Comparison of ENCODE assay signal across 20 cellular contexts in genomic region chr6:88442731-88443130, GRCh38.
DNase-seq lines count a peak whose midpoint lies in the region; ATAC-seq, FAIRE-seq and TF ChIP-seq lines count a peak whose summit lies in the region.
"Had no signal": no experiment of that assay in that cellular context is flagged by ENCODE, and none has a peak within 500 bp of the region (broad histone marks: within the 10 kb centered on the region; RNA-seq: fewer than 3 reads in every experiment).

No MANE protein-coding gene starts in this region.

- no peak overlapping the region for H3K9ac ChIP-seq in GM12878 (ENCODE audit: control insufficient read depth, insufficient read depth, low read length)
- H3K9ac ChIP-seq in mammary epithelial cell (ENCODE audit: insufficient read depth, low read length), result no peak overlapping the region

- dilution Hi-C loops in mammary epithelial cell (cut with HindIII; ENCODE audit: low sequenced_read_pairs), result no loop called here

- H3K4me1 Mint-ChIP-seq in progenitor cell of endocrine pancreas (ENCODE audit: low read depth), result no peaks in the 10 kb centered on the region
- H3K4me1 Mint-ChIP-seq: T-helper 17 cell had no signal

- H3K79me2 ChIP-seq in GM12878 (ENCODE audit: control insufficient read depth, insufficient read depth, low read length) (no peaks in the 10 kb centered on the region), mammary epithelial cell (ENCODE audit: insufficient read depth, low read length) (no peaks in the 10 kb centered on the region)

- no TSS peak for BruUV-seq in GM12878 (replicated peaks; lab: Mats Ljungman, UMichigan)
- no TSS peak for BruUV-seq in mammary epithelial cell (replicated peaks; lab: Mats Ljungman, UMichigan)

- no peak for TF ChIP-seq RAD21 in GM12878 (IDR thresholded peaks at IDR 0.05; ENCODE audit: insufficient read depth, low read depth, low read length)

- H2AFZ ChIP-seq in GM12878 (ENCODE audit: control insufficient read depth, low read depth, low read length) (no peak overlapping the region), mammary epithelial cell (ENCODE audit: low read depth, low read length) (no peak overlapping the region)

- TF ChIP-seq POLR2A in NB4 (IDR thresholded peaks at IDR 0.05; ENCODE audit: extremely low read depth, insufficient read length) (no peak), GM12878 (IDR thresholded peaks at IDR 0.05; ENCODE audit: low read depth, low read length) (no peak)

- CTCF ChIA-PET in GM12878 (lab: Yijun Ruan, JAX) (interaction anchor here (0.6 to 1.0 kb wide), 2 partner anchors 182 to 262 kb away, joined by 3 read pairs; no protein-coding TSS in a partner anchor), mammary epithelial cell (lab: Charles Lee; ENCODE audit: low non-redundant PET) (no interaction called here)

- POLR2A ChIA-PET in GM12878 (lab: Charles Lee), result interaction anchor here (0.6 kb wide), 1 partner anchor 1121 kb away, joined by 4 read pairs; no protein-coding TSS in a partner anchor

- H3K4me1 ChIP-seq in GM12878 (ENCODE audit: control insufficient read depth, insufficient read depth, low read length) (peaks cover 7% of the 10 kb centered on the region; the same call in 1 of the 2 replicates), mammary epithelial cell (ENCODE audit: insufficient read depth, low read length) (no peaks in the 10 kb centered on the region)
- H3K4me1 ChIP-seq: BE2C had no signal

- H3K36me3 ChIP-seq in GM12878 (ENCODE audit: control insufficient read depth in 2 of 2, insufficient read depth in 2 of 2, low read length in 1 of 2) (no peaks in the 10 kb centered on the region), mammary epithelial cell (ENCODE audit: insufficient read depth, low read length) (no peaks in the 10 kb centered on the region)
- H3K36me3 ChIP-seq: BE2C had no signal

- no peak overlapping the region for H3K27ac ChIP-seq in GM12878 (ENCODE audit: control insufficient read depth, insufficient read depth)
- no peak overlapping the region for H3K27ac ChIP-seq in mammary epithelial cell (ENCODE audit: insufficient read depth, low read depth, low read length)

- TF ChIP-seq EP300 in GM12878 (IDR thresholded peaks at IDR 0.05; ENCODE audit: borderline replicate concordance in 1 of 2, control insufficient read depth in 1 of 2, low read depth in 2 of 2, low read length in 2 of 2), result no peak

- RAD21 ChIA-PET in GM12878 (lab: Charles Lee; ENCODE audit: unreplicated experiment), result interaction anchor here (1.6 to 3.4 kb wide), 3 partner anchors 14 to 199 kb away, joined by 5 to 25 read pairs (median 6); no protein-coding TSS in a partner anchor

- H3K27ac Mint-ChIP-seq in progenitor cell of endocrine pancreas, result no peak overlapping the region
- H3K27ac Mint-ChIP-seq: CD4-positive, alpha-beta T cell; T-helper 17 cell had no signal

- in situ Hi-C loops in GM12878 (cut with MboI) (no loop called here), mammary epithelial cell (cut with MboI; ENCODE audit: low sequenced_read_pairs in 2 of 2) (no loop called here)

- SMC1A ChIA-PET in GM12878 (lab: Charles Lee; ENCODE audit: uncharacterized antibody, unreplicated experiment), result interaction anchor here (0.6 to 2.4 kb wide), 4 partner anchors 10 to 290 kb away, joined by 4 to 18 read pairs (median 4); no protein-coding TSS in a partner anchor

- no peak overlapping the region for H3K4me2 ChIP-seq in GM12878 (ENCODE audit: control insufficient read depth, insufficient read depth)
- no peak overlapping the region for H3K4me2 ChIP-seq in mammary epithelial cell (ENCODE audit: insufficient read depth, low read depth, low read length)

- no peak overlapping the region for H3K4me3 ChIP-seq in NB4 (ENCODE audit: low read depth, low read length)
- H3K4me3 ChIP-seq in GM12878, result no peak overlapping the region
- no peak overlapping the region for H3K4me3 ChIP-seq in mammary epithelial cell (replicated peaks in 1 of 3; ENCODE audit: insufficient read depth in 1 of 3, low read depth in 2 of 3, low read length in 3 of 3)

- H3K36me3 Mint-ChIP-seq in progenitor cell of endocrine pancreas (ENCODE audit: insufficient read depth), result no peaks in the 10 kb centered on the region

- H3K4me3 Mint-ChIP-seq in progenitor cell of endocrine pancreas (ENCODE audit: low read depth), result no peak overlapping the region
- H3K4me3 Mint-ChIP-seq: CD4-positive, alpha-beta T cell; T-helper 17 cell had no signal

- H3K9me3 Mint-ChIP-seq in progenitor cell of endocrine pancreas (ENCODE audit: low read depth), result peaks cover 4% of the 10 kb centered on the region

- no peaks in the 10 kb centered on the region for H3K27me3 ChIP-seq in GM12878 (replicated peaks in 1 of 2; ENCODE audit: control insufficient read depth in 2 of 2, insufficient read depth in 2 of 2, low read length in 1 of 2)
- no peaks in the 10 kb centered on the region for H3K27me3 ChIP-seq in mammary epithelial cell (ENCODE audit: insufficient read depth, low read length)
- H3K27me3 ChIP-seq: BE2C had no signal

- no peak for TF ChIP-seq CTCF in NB4 (IDR thresholded peaks at IDR 0.05; ENCODE audit: low read depth, low read length)
- no peak for TF ChIP-seq CTCF in GM12878 (IDR thresholded peaks at IDR 0.05 in 2 of 3, conservative IDR thresholded peaks at IDR 0.05 in 1 of 3; ENCODE audit: control insufficient read depth in 2 of 3, extremely low read depth in 1 of 3, insufficient read depth in 1 of 3, low read depth in 3 of 3, low read length in 3 of 3)
- TF ChIP-seq CTCF in mammary epithelial cell (conservative IDR thresholded peaks at IDR 0.05 in 1 of 2, IDR thresholded peaks at IDR 0.05 in 1 of 2; ENCODE audit: extremely low read depth in 1 of 2, insufficient read depth in 1 of 2, low read depth in 1 of 2, low read length in 2 of 2), result no peak
- no peak for TF ChIP-seq CTCF in progenitor cell of endocrine pancreas (IDR thresholded peaks at IDR 0.05; ENCODE audit: unreplicated experiment)

- peak; percentile 38 for DNase-seq in CD1c-positive myeloid dendritic cell (ENCODE audit: extremely low spot score)
- DNase-seq in NB4 (ENCODE audit: low read depth), result peak; percentile 34
- DNase-seq in GM12878 (ENCODE audit: low read depth, low spot score), result no peak
- no peak for DNase-seq in mammary epithelial cell
- no peak for DNase-seq in progenitor cell of endocrine pancreas (ENCODE audit: low spot score, unreplicated experiment)
- DNase-seq: BE2C; CD4-positive, alpha-beta T cell; COR-L47; DMS79 treated with DMSO at 0.1 percent for 48 hours; KBM-7; NCI-H1417 treated with DMSO at 0.1 percent for 48 hours; NCI-H187; NCI-H446; NCI-H526; SW 1271; T-helper 17 cell had no signal

- no peaks in the 10 kb centered on the region for H4K20me1 ChIP-seq in GM12878 (ENCODE audit: control insufficient read depth, insufficient read depth)
- no peaks in the 10 kb centered on the region for H4K20me1 ChIP-seq in mammary epithelial cell (ENCODE audit: insufficient read depth, low read length)

- no peaks in the 10 kb centered on the region for H3K9me3 ChIP-seq in GM12878 (replicated peaks; ENCODE audit: control insufficient read depth, insufficient read depth, low read length)
- no peaks in the 10 kb centered on the region for H3K9me3 ChIP-seq in mammary epithelial cell (replicated peaks; ENCODE audit: insufficient read depth, low read length)
- H3K9me3 ChIP-seq: BE2C had no signal

- no peaks in the 10 kb centered on the region for H3K27me3 Mint-ChIP-seq in progenitor cell of endocrine pancreas
- H3K27me3 Mint-ChIP-seq: CD4-positive, alpha-beta T cell had no signal

- FAIRE-seq in GM12878 (lab: Jason Lieb, UNC), result no peak

- WGBS in GM12878 (ENCODE audit: insufficient coverage, insufficient replicate concordance, low lambda C conversion rate, missing lambda C conversion rate), result 81% methylated on average over 4 of the region's 4 CpGs
- 48% methylated on average over 4 of the region's 4 CpGs for WGBS in mammary epithelial cell (ENCODE audit: low coverage, missing lambda C conversion rate)

- ATAC-seq in GM18511 (IDR thresholded peaks at IDR 0.05; ENCODE audit: unreplicated experiment), result peak; percentile 23
- ATAC-seq in GM12878, result peak; percentile 39; the same call in 2 of the 3 replicates
- ATAC-seq in HG02884 (IDR thresholded peaks at IDR 0.05; ENCODE audit: unreplicated experiment), result no peak
- no peak for ATAC-seq in GM19397 (IDR thresholded peaks at IDR 0.05; ENCODE audit: unreplicated experiment)
- ATAC-seq: Panc1, T-helper 17 cell had no signal

- intact Hi-C loops in GM12878 (cut with micrococcal nuclease; ENCODE audit: unreplicated experiment), result loop anchor here (5.0 kb wide), 1 partner anchor 50 kb away; no protein-coding TSS in a partner anchor
- intact Hi-C loops in mammary epithelial cell (cut with micrococcal nuclease), result no loop called here

TF ChIP-seq in GM12878, 131 proteins besides CTCF, POLR2A, EP300 and RAD21:
- TF ChIP-seq NFXL1 (IDR thresholded peaks at IDR 0.05; ENCODE audit: borderline replicate concordance) (no peak), BCL3 (IDR thresholded peaks at IDR 0.05; ENCODE audit: borderline replicate concordance, insufficient read depth, low read depth, low read length, poor library complexity, severe bottlenecking) (no peak), HCFC1 (IDR thresholded peaks at IDR 0.05; ENCODE audit: low read length) (no peak), PAX5 (IDR thresholded peaks at IDR 0.05; ENCODE audit: borderline replicate concordance, low read depth, low read length) (no peak), MTA2 (IDR thresholded peaks at IDR 0.05; ENCODE audit: low read depth) (no peak), CHD2 (IDR thresholded peaks at IDR 0.05; ENCODE audit: borderline replicate concordance, low read depth, low read length) (no peak), CHD1 (IDR thresholded peaks at IDR 0.05; ENCODE audit: low read depth, low read length) (no peak), SREBF2 (IDR thresholded peaks at IDR 0.05; ENCODE audit: low read length) (no peak), MEF2A (IDR thresholded peaks at IDR 0.05; ENCODE audit: insufficient read depth, low read depth, low read length) (no peak), EED (IDR thresholded peaks at IDR 0.05; ENCODE audit: low read depth) (no peak), TCF3 (IDR thresholded peaks at IDR 0.05; ENCODE audit: borderline replicate concordance, insufficient read depth, low read depth, low read length) (no peak), NR2F1 (conservative IDR thresholded peaks at IDR 0.05) (no peak)

Comparison
In these comparisons a context has a peak if more than half of its experiments do, and no peak if none do; other contexts are left out.
1. DNase-seq: peak in CD1c-positive myeloid dendritic cell (single experiment) and NB4 (single experiment); none in GM12878 (single experiment), mammary epithelial cell (single experiment) and progenitor cell of endocrine pancreas (single experiment).
2. ATAC-seq: peak in GM18511 (single experiment) and GM12878 (single experiment); none in HG02884 (single experiment) and GM19397 (single experiment).